ENCODE assay signal across 1 cellular context in genomic region chr3:152267319-152267689, GRCh38.
TF ChIP-seq lines count a peak whose summit lies in the region.

No MANE protein-coding gene starts in this region.

TF ChIP-seq in GM23338, 12 proteins besides CTCF, POLR2A, EP300 and RAD21 (continued from another document):
- TF ChIP-seq, protein P1, sequence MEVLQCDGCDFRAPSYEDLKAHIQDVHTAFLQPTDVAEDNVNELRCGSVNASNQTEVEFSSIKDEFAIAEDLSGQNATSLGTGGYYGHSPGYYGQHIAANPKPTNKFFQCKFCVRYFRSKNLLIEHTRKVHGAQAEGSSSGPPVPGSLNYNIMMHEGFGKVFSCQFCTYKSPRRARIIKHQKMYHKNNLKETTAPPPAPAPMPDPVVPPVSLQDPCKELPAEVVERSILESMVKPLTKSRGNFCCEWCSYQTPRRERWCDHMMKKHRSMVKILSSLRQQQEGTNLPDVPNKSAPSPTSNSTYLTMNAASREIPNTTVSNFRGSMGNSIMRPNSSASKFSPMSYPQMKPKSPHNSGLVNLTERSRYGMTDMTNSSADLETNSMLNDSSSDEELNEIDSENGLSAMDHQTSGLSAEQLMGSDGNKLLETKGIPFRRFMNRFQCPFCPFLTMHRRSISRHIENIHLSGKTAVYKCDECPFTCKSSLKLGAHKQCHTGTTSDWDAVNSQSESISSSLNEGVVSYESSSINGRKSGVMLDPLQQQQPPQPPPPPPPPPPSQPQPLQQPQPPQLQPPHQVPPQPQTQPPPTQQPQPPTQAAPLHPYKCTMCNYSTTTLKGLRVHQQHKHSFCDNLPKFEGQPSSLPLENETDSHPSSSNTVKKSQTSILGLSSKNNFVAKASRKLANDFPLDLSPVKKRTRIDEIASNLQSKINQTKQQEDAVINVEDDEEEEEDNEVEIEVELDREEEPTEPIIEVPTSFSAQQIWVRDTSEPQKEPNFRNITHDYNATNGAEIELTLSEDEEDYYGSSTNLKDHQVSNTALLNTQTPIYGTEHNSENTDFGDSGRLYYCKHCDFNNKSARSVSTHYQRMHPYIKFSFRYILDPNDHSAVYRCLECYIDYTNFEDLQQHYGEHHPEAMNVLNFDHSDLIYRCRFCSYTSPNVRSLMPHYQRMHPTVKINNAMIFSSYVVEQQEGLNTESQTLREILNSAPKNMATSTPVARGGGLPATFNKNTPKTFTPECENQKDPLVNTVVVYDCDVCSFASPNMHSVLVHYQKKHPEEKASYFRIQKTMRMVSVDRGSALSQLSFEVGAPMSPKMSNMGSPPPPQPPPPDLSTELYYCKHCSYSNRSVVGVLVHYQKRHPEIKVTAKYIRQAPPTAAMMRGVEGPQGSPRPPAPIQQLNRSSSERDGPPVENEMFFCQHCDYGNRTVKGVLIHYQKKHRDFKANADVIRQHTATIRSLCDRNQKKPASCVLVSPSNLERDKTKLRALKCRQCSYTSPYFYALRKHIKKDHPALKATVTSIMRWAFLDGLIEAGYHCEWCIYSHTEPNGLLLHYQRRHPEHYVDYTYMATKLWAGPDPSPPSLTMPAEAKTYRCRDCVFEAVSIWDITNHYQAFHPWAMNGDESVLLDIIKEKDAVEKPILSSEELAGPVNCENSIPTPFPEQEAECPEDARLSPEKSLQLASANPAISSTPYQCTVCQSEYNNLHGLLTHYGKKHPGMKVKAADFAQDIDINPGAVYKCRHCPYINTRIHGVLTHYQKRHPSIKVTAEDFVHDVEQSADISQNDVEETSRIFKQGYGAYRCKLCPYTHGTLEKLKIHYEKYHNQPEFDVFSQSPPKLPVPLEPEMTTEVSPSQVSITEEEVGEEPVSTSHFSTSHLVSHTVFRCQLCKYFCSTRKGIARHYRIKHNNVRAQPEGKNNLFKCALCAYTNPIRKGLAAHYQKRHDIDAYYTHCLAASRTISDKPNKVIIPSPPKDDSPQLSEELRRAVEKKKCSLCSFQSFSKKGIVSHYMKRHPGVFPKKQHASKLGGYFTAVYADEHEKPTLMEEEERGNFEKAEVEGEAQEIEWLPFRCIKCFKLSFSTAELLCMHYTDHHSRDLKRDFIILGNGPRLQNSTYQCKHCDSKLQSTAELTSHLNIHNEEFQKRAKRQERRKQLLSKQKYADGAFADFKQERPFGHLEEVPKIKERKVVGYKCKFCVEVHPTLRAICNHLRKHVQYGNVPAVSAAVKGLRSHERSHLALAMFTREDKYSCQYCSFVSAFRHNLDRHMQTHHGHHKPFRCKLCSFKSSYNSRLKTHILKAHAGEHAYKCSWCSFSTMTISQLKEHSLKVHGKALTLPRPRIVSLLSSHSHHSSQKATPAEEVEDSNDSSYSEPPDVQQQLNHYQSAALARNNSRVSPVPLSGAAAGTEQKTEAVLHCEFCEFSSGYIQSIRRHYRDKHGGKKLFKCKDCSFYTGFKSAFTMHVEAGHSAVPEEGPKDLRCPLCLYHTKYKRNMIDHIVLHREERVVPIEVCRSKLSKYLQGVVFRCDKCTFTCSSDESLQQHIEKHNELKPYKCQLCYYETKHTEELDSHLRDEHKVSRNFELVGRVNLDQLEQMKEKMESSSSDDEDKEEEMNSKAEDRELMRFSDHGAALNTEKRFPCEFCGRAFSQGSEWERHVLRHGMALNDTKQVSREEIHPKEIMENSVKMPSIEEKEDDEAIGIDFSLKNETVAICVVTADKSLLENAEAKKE (CRISPR knock-in tag; IDR thresholded peaks at IDR 0.05): no peak
- TF ChIP-seq POLR2AphosphoS5 (IDR thresholded peaks at IDR 0.05; ENCODE audit: low read depth): no peak
- no peak for TF ChIP-seq STAT1 (IDR thresholded peaks at IDR 0.05; ENCODE audit: unreplicated experiment)
- no peak for TF ChIP-seq REST (IDR thresholded peaks at IDR 0.05; ENCODE audit: unreplicated experiment)
- no peak for TF ChIP-seq EZH2phosphoT487 (IDR thresholded peaks at IDR 0.05; ENCODE audit: unreplicated experiment)
- no peak for TF ChIP-seq CREB1 (CRISPR knock-in tag; IDR thresholded peaks at IDR 0.05; ENCODE audit: low read depth)
